In genomic region chr3:190144816-190145215, GRCh38 we compare ENCODE assay signal across 9 cellular contexts. TPM values are rescaled to one million over a fixed set of nuclear protein-coding genes. Genes with fewer than 3 reads are reported as not detected.
A peak's percentile ranks its signal among the peaks of the same experiment; 100 is the strongest.
DNase-seq lines count a peak whose midpoint lies in the region; TF ChIP-seq lines count a peak whose summit lies in the region.
"Not testable (repeated sequence)": the region's sequence is repeated elsewhere in the genome, so short reads cannot be mapped to it uniquely, and the experiment has no call there.
"Had no signal": no experiment of that assay in that cellular context is flagged by ENCODE, and none has a peak within 500 bp of the region (broad histone marks: within the 10 kb centered on the region; RNA-seq: fewer than 3 reads in every experiment).

No MANE protein-coding gene starts in this region.

- not testable (repeated sequence) for H4K5ac ChIP-seq in mesendoderm (ENCODE audit: low read length)

- H3K36me3 ChIP-seq in H7 (replicated peaks; ENCODE audit: control insufficient read depth, insufficient read depth, low read length); HUES48 (ENCODE audit: control insufficient read depth, insufficient read depth, low read length); NT2/D1 (ENCODE audit: insufficient read depth, insufficient read length, low read length); SJSA1; endodermal cell (ENCODE audit: control insufficient read depth, insufficient read depth, low read length); mesendoderm (ENCODE audit: control insufficient read depth, insufficient read depth, low read length): not testable (repeated sequence)

- peak overlapping the region; percentile 86 for H3K27ac Mint-ChIP-seq in endodermal cell

- H3K4me1 ChIP-seq in HUES48 (ENCODE audit: control insufficient read depth, insufficient read depth, low read length); NT2/D1 (ENCODE audit: insufficient read depth, insufficient read length); endodermal cell (ENCODE audit: control insufficient read depth, insufficient read depth, low read length); mesendoderm (ENCODE audit: control insufficient read depth, low read depth, low read length): not testable (repeated sequence)
- H3K4me1 ChIP-seq in SJSA1 (replicated peaks): peaks cover 23% of the 10 kb centered on the region

- peak overlapping the region; percentile 25 for H3K56ac ChIP-seq in mesendoderm (ENCODE audit: low read length)

- WGBS in endodermal cell (ENCODE audit: insufficient coverage in 1 of 2, insufficient read length in 1 of 2), 2 experiments: 65 to 75% methylated on average over 7 of the region's 7 CpGs
- WGBS in mesendoderm (ENCODE audit: extremely low coverage, insufficient coverage, low lambda C conversion rate): no CpG with 5 or more reads among the region's 7 CpGs

- peak overlapping the region; percentile 38; the same call in 1 of the 2 replicates for H3K4me3 ChIP-seq in H7 (ENCODE audit: insufficient read depth, low read depth, low read length)
- not testable (repeated sequence) for H3K4me3 ChIP-seq in HUES48 (ENCODE audit: low read depth, low read length); SJSA1; mesendoderm (ENCODE audit: low read length)
- peak overlapping the region; percentile 12 for H3K4me3 ChIP-seq in NT2/D1 (ENCODE audit: insufficient read length, low read depth)
- peak overlapping the region; percentile 76 for H3K4me3 ChIP-seq in endodermal cell (ENCODE audit: low read length)

- H3K23ac ChIP-seq in mesendoderm (ENCODE audit: low read length): not testable (repeated sequence)

- not testable (repeated sequence) for H3K9me3 ChIP-seq in HUES48 (ENCODE audit: control insufficient read depth, insufficient read depth, low read length); NT2/D1 (ENCODE audit: insufficient read depth, low read length); SJSA1 (replicated peaks)
- H3K9me3 ChIP-seq in endodermal cell (ENCODE audit: control insufficient read depth, low read length): peaks cover 26% of the 10 kb centered on the region

- not testable (repeated sequence) for H2BK5ac ChIP-seq in mesendoderm (ENCODE audit: low read length)

- peak overlapping the region; percentile 9 for H3K18ac ChIP-seq in mesendoderm (ENCODE audit: low read length)

- not testable (repeated sequence) for TF ChIP-seq CTCF in endodermal cell (conservative IDR thresholded peaks at IDR 0.05)

- peaks cover 58% of the 10 kb centered on the region for H3K9me3 Mint-ChIP-seq in endodermal cell

- peaks cover 18% of the 10 kb centered on the region for H3K4me1 Mint-ChIP-seq in endodermal cell

- not testable (repeated sequence) for H2AK5ac ChIP-seq in mesendoderm (ENCODE audit: low read length)

- H3K27me3 Mint-ChIP-seq in endodermal cell (ENCODE audit: insufficient read depth): not testable (repeated sequence)

- H3K4me2 ChIP-seq in mesendoderm (ENCODE audit: low read length): not testable (repeated sequence)

- H3K79me1 ChIP-seq in mesendoderm (ENCODE audit: low read length): not testable (repeated sequence)

- H3K79me2 ChIP-seq in mesendoderm (ENCODE audit: control insufficient read depth, insufficient read depth, low read length): not testable (repeated sequence)

- H2BK120ac ChIP-seq in mesendoderm (ENCODE audit: low read depth, low read length): not testable (repeated sequence)

- not testable (repeated sequence) for H3K4ac ChIP-seq in mesendoderm (ENCODE audit: low read depth, low read length)

- not testable (repeated sequence) for DNase-seq in H7; NT2/D1 (ENCODE audit: low read depth, low spot score); endodermal cell; mesendoderm
- DNase-seq in SJSA1 (ENCODE audit: low read depth in 1 of 2, low spot score in 2 of 2): peak; percentile 62 to 73

- H3K27me3 ChIP-seq in H7 (ENCODE audit: control insufficient read depth, insufficient read depth, low read length); HUES48 (ENCODE audit: control insufficient read depth, insufficient read depth, low read length); NT2/D1 (ENCODE audit: insufficient read depth, insufficient read length); SJSA1 (replicated peaks); endodermal cell (ENCODE audit: control insufficient read depth, insufficient read depth, low read length, poor library complexity, severe bottlenecking); mesendoderm (ENCODE audit: insufficient read depth, low read length, poor library complexity): not testable (repeated sequence)

- H3K27ac ChIP-seq in HUES48 (ENCODE audit: low read depth, low read length) (peak overlapping the region; percentile 73), SJSA1 (peak overlapping the region; percentile 77), mesendoderm (ENCODE audit: low read depth, low read length) (peak overlapping the region; percentile 55)
- H3K27ac ChIP-seq in endodermal cell (ENCODE audit: low read depth, low read length): not testable (repeated sequence)

- H3K36me3 Mint-ChIP-seq in endodermal cell (ENCODE audit: low read depth): peaks cover 41% of the 10 kb centered on the region

- H4K8ac ChIP-seq in mesendoderm (ENCODE audit: low read depth, low read length): not testable (repeated sequence)

- not testable (repeated sequence) for H2BK15ac ChIP-seq in mesendoderm (replicated peaks; ENCODE audit: low read depth)

- H3K9ac ChIP-seq in HUES48 (ENCODE audit: low read depth, low read length); NT2/D1 (ENCODE audit: insufficient read length, low read depth); mesendoderm (ENCODE audit: low read length): not testable (repeated sequence)
- H3K9ac ChIP-seq in endodermal cell (ENCODE audit: extremely low read depth, low read length, poor library complexity, severe bottlenecking): peak overlapping the region; percentile 86

- peak overlapping the region; percentile 58 for H3K4me3 Mint-ChIP-seq in endodermal cell

RNA-seq across cellular contexts. Expression of gene P3H2, which starts 24.1 kb away (rescaled TPM):
- total RNA-seq in H7 (2014; rRNA removed; shearing (Covaris generic)): 44.7 and 72.7 TPM in 2 replicates
- 166 and 188 TPM in 2 replicates for total RNA-seq in SJSA1 (2014; rRNA removed; shearing (Covaris generic))
- total RNA-seq in endodermal cell: 100 to 1,000 TPM; 285 to 322 TPM
- 70.3 TPM for polyA plus RNA-seq in endodermal cell (2013, experiment 1 of 2)
- polyA plus RNA-seq in endodermal cell (2013, experiment 2 of 2): 93.2 TPM
- polyA plus RNA-seq in mesendoderm (2013, experiment 1 of 2): 45.6 TPM
- polyA plus RNA-seq in mesendoderm (2013, experiment 2 of 2): 41.5 TPM
- total RNA-seq: CD4-positive, alpha-beta memory T cell; CD4-positive, CD25-positive, alpha-beta regulatory T cell; CD8-positive, alpha-beta memory T cell had no signal
- polyA plus RNA-seq: CD4-positive, alpha-beta memory T cell; CD4-positive, CD25-positive, alpha-beta regulatory T cell; CD8-positive, alpha-beta memory T cell had no signal
